6 cellular contexts compared by ENCODE assay signal in genomic region chr6:31794294-31794865, GRCh38. TPM values are rescaled to one million over a fixed set of nuclear protein-coding genes. Genes with fewer than 3 reads are reported as not detected.
DNase-seq lines count a peak whose midpoint lies in the region; ATAC-seq and TF ChIP-seq lines count a peak whose summit lies in the region.

No MANE protein-coding gene starts in this region.

- H3K36me3 ChIP-seq in prostate gland = no peaks in the 10 kb centered on the region

- no peak for TF ChIP-seq CTCF in prostate gland (IDR thresholded peaks at IDR 0.05)

- H3K27me3 ChIP-seq in prostate gland (replicated peaks; ENCODE audit: insufficient read depth) = no peaks in the 10 kb centered on the region

- intact Hi-C loops in prostate gland (cut with DNase I) = no loop called here

- TF ChIP-seq POLR2A in prostate gland (IDR thresholded peaks at IDR 0.05) = no peak

- no peaks in the 10 kb centered on the region for H3K9me3 ChIP-seq in prostate gland

- H3K4me3 ChIP-seq in prostate gland = peak overlapping the region; percentile 92 to 96

- H3K4me1 ChIP-seq in prostate gland (replicated peaks) = peaks cover 3% of the 10 kb centered on the region

- 6% methylated on average over 7 of the region's 7 CpGs for WGBS in prostate gland

- no peak for ATAC-seq in GM21723 (IDR thresholded peaks at IDR 0.05; ENCODE audit: unreplicated experiment)

- DNase-seq in AG08396 (ENCODE audit: low spot score) = peak; percentile 50
- peak; percentile 9 for DNase-seq in LoVo (ENCODE audit: low spot score)
- peak; percentile 38 for DNase-seq in dedifferentiated amniotic fluid mesenchymal stem cell (ENCODE audit: extremely low spot score)
- DNase-seq in prostate gland (ENCODE audit: low spot score) = no peak
- DNase-seq in A172 (ENCODE audit: low spot score) = no peak

- H3K27ac ChIP-seq in prostate gland = peak overlapping the region; percentile 89 to 97

RNA-seq across cellular contexts. Expression of gene VARS1, which starts 1.2 kb away (rescaled TPM):
- 10 to 100 TPM; 38.5 to 49.9 TPM for total RNA-seq in prostate gland
- total RNA-seq in A172 (2014; rRNA removed; shearing (Covaris generic)) = 56.0 and 58.8 TPM in 2 replicates

RNA-seq across cellular contexts. Expression of gene LSM2, which starts 12.4 kb away (rescaled TPM):
- total RNA-seq in prostate gland = 10 to 100 TPM; 51.9 to 52.5 TPM
- total RNA-seq in A172 (2014; rRNA removed; shearing (Covaris generic)) = 80.4 and 88.0 TPM in 2 replicates

RNA-seq across cellular contexts. Expression of gene VWA7, which starts 17.3 kb away (rescaled TPM):
- total RNA-seq in prostate gland = 10 to 100 TPM in 1 of 2 donors, 1 to 10 TPM in 1; 2.7 to 13.0 TPM
- 0.60 and 3.2 TPM in 2 replicates for total RNA-seq in A172 (2014; rRNA removed; shearing (Covaris generic))

RNA-seq across cellular contexts. Expression of gene HSPA1L, which starts 20.7 kb away (rescaled TPM):
- 1 to 10 TPM; 1.5 to 8.5 TPM for total RNA-seq in prostate gland
- total RNA-seq in A172 (2014; rRNA removed; shearing (Covaris generic)) = 1.4 and 3.0 TPM in 2 replicates

RNA-seq across cellular contexts. Expression of gene HSPA1A, which starts 21.0 kb away (rescaled TPM):
- 100 to 1,000 TPM; 230 to 440 TPM for total RNA-seq in prostate gland
- 1.2 and 4.1 TPM in 2 replicates for total RNA-seq in A172 (2014; rRNA removed; shearing (Covaris generic))

Comparison
In these comparisons a context has a peak if more than half of its experiments do, and no peak if none do; other contexts are left out.
1. DNase-seq: peak in AG08396 (single experiment), LoVo (single experiment) and dedifferentiated amniotic fluid mesenchymal stem cell (single experiment); none in prostate gland (single experiment) and A172 (single experiment).